Comparison of ENCODE assay signal across 18 cellular contexts in the genomic region with DNA sequence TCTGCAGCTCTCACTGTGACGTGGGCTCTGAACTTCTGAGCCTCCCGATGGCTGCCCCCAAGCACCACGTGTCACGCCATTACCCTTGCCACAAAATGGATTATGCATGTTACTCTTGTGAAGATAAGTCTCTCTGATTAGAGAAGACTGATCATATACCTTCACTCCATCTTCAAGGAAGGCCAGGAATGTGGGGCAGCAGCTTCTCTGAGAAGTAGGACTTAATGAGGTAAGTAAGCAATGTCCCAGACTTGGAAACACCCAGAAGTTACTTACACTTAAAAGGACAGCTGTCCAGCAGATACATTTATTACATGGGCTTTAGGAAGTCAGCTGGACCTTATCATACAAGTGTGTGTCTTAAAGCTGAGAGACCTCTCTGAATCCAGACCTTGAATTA.
DNase-seq lines count a peak whose midpoint lies in the region; ATAC-seq and TF ChIP-seq lines count a peak whose summit lies in the region.
"Had no signal": no experiment of that assay in that cellular context is flagged by ENCODE, and none has a peak within 500 bp of the region (broad histone marks: within the 10 kb centered on the region; RNA-seq: fewer than 3 reads in every experiment).

No MANE protein-coding gene starts in this region.

- H3K27me3 Mint-ChIP-seq in Calu3 (ENCODE audit: unreplicated experiment), result no peaks in the 10 kb centered on the region
- H3K27me3 Mint-ChIP-seq: CD4-positive, alpha-beta T cell had no signal

- no peak overlapping the region for H2BK5ac ChIP-seq in trophoblast cell (ENCODE audit: low read depth, low read length, poor library complexity)

- H3K14ac ChIP-seq in trophoblast cell (ENCODE audit: low read length), result no peak overlapping the region

- ATAC-seq in RWPE2 (ENCODE audit: low read depth) (no peak), HG03457 (IDR thresholded peaks at IDR 0.05; ENCODE audit: unreplicated experiment) (no peak)

- no peak overlapping the region for H3K9ac ChIP-seq in trophoblast cell (ENCODE audit: low read length)
- H3K9ac ChIP-seq: GM23248 had no signal

- H4K12ac ChIP-seq in trophoblast cell (ENCODE audit: low read depth, low read length), result no peak overlapping the region

- H3K4me1 ChIP-seq in RWPE2 (ENCODE audit: insufficient read depth, poor library complexity, severe bottlenecking), result peaks cover 15% of the 10 kb centered on the region
- H3K4me1 ChIP-seq in trophoblast cell (ENCODE audit: control insufficient read depth in 1 of 2, insufficient read depth in 2 of 2, low read length in 2 of 2), result peaks cover 0 to 3% of the 10 kb centered on the region in 2 experiments

- H3K4me3 ChIP-seq in RWPE2 (ENCODE audit: severe bottlenecking) (no peak overlapping the region), trophoblast cell (ENCODE audit: low read depth, low read length) (no peak overlapping the region)
- H3K4me3 ChIP-seq: A549, GM23248 had no signal

- peaks cover 5% of the 10 kb centered on the region for H3K9me3 Mint-ChIP-seq in Calu3 (ENCODE audit: low read depth, unreplicated experiment)

- no peak overlapping the region for H3K4me3 Mint-ChIP-seq in Calu3 (ENCODE audit: low read depth, unreplicated experiment)
- H3K4me3 Mint-ChIP-seq: CD4-positive, alpha-beta T cell had no signal

- no peak overlapping the region for H4K91ac ChIP-seq in trophoblast cell (ENCODE audit: low read depth, low read length)

- CTCF ChIA-PET in Calu3 (lab: Charles Lee), result no interaction called here

- H3K18ac ChIP-seq in trophoblast cell (ENCODE audit: low read length), result no peak overlapping the region

- H2BK12ac ChIP-seq in trophoblast cell (ENCODE audit: low read length), result no peak overlapping the region

- intact Hi-C loops in Calu3 (cut with micrococcal nuclease; ENCODE audit: unreplicated experiment), result no loop called here

- no peak overlapping the region for H4K8ac ChIP-seq in trophoblast cell (ENCODE audit: low read depth, low read length)

- H3K4ac ChIP-seq in trophoblast cell (ENCODE audit: low read depth, low read length), result no peak overlapping the region

- TF ChIP-seq CTCF in Calu3 (IDR thresholded peaks at IDR 0.05; ENCODE audit: unreplicated experiment), result no peak
- TF ChIP-seq CTCF in RWPE2 (IDR thresholded peaks at IDR 0.05; ENCODE audit: poor library complexity, severe bottlenecking), result no peak

- H3K36me3 ChIP-seq in RWPE2 (ENCODE audit: low read depth) (no peaks in the 10 kb centered on the region), trophoblast cell (ENCODE audit: control insufficient read depth in 1 of 2, insufficient read depth in 2 of 2, low read length in 2 of 2) (no peaks in the 10 kb centered on the region)

- no TSS peak for BruUV-seq in Calu3 (replicated peaks; lab: Mats Ljungman, UMichigan)

- H3K27me3 ChIP-seq in RWPE2 (ENCODE audit: insufficient read depth, poor library complexity, severe bottlenecking) (no peaks in the 10 kb centered on the region), trophoblast cell (ENCODE audit: insufficient read depth, low read length) (no peaks in the 10 kb centered on the region)

- H3K27ac ChIP-seq in RWPE2 (ENCODE audit: poor library complexity, severe bottlenecking), result peak overlapping the region; percentile 85
- H3K27ac ChIP-seq in trophoblast cell (ENCODE audit: low read depth, low read length), result no peak overlapping the region
- H3K27ac ChIP-seq: 22Rv1, GM23248 had no signal

- H3K4me1 Mint-ChIP-seq in Calu3 (ENCODE audit: low read depth, unreplicated experiment), result peaks cover 35% of the 10 kb centered on the region

- no peaks in the 10 kb centered on the region for H3K79me2 ChIP-seq in trophoblast cell (ENCODE audit: control insufficient read depth, insufficient read depth, low read length, poor library complexity)

- H3K9me3 ChIP-seq in RWPE2 (ENCODE audit: severe bottlenecking) (peaks cover 4% of the 10 kb centered on the region), trophoblast cell (ENCODE audit: insufficient read depth, low read depth, low read length) (peaks cover 3% of the 10 kb centered on the region)
- H3K9me3 ChIP-seq: Caco-2 had no signal

- H3K27ac Mint-ChIP-seq in Calu3 (ENCODE audit: unreplicated experiment), result peak overlapping the region; percentile 46
- H3K27ac Mint-ChIP-seq: CD4-positive, alpha-beta T cell had no signal

- peaks cover 6% of the 10 kb centered on the region for H3K36me3 Mint-ChIP-seq in Calu3 (ENCODE audit: insufficient read depth, unreplicated experiment)

- H3K23ac ChIP-seq in trophoblast cell (ENCODE audit: low read length), result no peak overlapping the region

- no peaks in the 10 kb centered on the region for H3K79me1 ChIP-seq in trophoblast cell (ENCODE audit: low read length)

- no peak overlapping the region for H2AK5ac ChIP-seq in trophoblast cell (ENCODE audit: low read length)

- H2AFZ ChIP-seq in trophoblast cell (ENCODE audit: insufficient read depth, low read length, poor library complexity), result no peak overlapping the region
- H2AFZ ChIP-seq: GM23248 had no signal

- H3K4me2 ChIP-seq in trophoblast cell (ENCODE audit: low read length), result no peak overlapping the region

- no peak overlapping the region for H2BK120ac ChIP-seq in trophoblast cell (ENCODE audit: insufficient read depth, low read length, poor library complexity)

- WGBS in trophoblast cell (ENCODE audit: extremely low coverage, insufficient coverage, insufficient read length), result no CpG with 5 or more reads among the region's 4 CpGs

- DNase-seq in NCI-H82 (lab: John Stamatoyannopoulos, UW) (peak; percentile 20), NCI-H82 treated with DMSO at 0.1 percent for 48 hours (lab: John Stamatoyannopoulos, UW; ENCODE audit: unreplicated experiment) (no peak), Calu3 (no peak), RWPE2 (ENCODE audit: low spot score) (no peak), trophoblast cell (peak; percentile 36 to 69), RKO (ENCODE audit: low spot score) (no peak), iPS-NIHi7 (ENCODE audit: extremely low spot score) (no peak)
- DNase-seq: AML-193; Caco-2; CD4-positive, alpha-beta T cell; DMS153; DMS79; GDM1; GM23248; HCEC 1CT had no signal

Comparison
In these comparisons a context has a peak if more than half of its experiments do, and no peak if none do; other contexts are left out.
1. DNase-seq: peak in NCI-H82 (single experiment) and trophoblast cell (2 of 2); none in NCI-H82 treated with DMSO at 0.1 percent for 48 hours (single experiment), Calu3 (single experiment), RWPE2 (single experiment), RKO (single experiment) and iPS-NIHi7 (single experiment).